ENCODE assay signal across 1 cellular context in the genomic region with DNA sequence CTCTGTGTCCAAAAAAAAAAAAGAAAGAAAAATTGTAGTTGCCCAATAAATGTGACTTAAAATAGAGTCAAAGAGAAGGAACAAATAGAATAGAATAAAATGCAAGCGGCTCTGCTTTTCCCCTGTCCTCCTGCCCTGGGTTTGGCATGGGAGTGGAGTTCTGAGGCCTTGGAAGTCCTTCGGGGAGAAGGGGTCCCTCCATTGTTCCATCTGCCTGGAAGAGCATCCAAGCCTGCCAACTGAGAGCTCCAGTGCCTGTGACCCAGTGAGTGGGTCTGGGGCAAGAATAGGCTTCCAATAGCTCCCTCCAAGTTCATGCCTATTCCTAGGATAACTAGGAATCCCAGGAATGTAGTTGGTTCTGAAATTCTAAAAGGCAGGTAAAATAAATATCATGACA.
TF ChIP-seq lines count a peak whose summit lies in the region.

No MANE protein-coding gene starts in this region.

TF ChIP-seq in GM23338, 12 proteins besides CTCF, POLR2A, EP300 and RAD21 (continued from another document):
- TF ChIP-seq, protein P1, sequence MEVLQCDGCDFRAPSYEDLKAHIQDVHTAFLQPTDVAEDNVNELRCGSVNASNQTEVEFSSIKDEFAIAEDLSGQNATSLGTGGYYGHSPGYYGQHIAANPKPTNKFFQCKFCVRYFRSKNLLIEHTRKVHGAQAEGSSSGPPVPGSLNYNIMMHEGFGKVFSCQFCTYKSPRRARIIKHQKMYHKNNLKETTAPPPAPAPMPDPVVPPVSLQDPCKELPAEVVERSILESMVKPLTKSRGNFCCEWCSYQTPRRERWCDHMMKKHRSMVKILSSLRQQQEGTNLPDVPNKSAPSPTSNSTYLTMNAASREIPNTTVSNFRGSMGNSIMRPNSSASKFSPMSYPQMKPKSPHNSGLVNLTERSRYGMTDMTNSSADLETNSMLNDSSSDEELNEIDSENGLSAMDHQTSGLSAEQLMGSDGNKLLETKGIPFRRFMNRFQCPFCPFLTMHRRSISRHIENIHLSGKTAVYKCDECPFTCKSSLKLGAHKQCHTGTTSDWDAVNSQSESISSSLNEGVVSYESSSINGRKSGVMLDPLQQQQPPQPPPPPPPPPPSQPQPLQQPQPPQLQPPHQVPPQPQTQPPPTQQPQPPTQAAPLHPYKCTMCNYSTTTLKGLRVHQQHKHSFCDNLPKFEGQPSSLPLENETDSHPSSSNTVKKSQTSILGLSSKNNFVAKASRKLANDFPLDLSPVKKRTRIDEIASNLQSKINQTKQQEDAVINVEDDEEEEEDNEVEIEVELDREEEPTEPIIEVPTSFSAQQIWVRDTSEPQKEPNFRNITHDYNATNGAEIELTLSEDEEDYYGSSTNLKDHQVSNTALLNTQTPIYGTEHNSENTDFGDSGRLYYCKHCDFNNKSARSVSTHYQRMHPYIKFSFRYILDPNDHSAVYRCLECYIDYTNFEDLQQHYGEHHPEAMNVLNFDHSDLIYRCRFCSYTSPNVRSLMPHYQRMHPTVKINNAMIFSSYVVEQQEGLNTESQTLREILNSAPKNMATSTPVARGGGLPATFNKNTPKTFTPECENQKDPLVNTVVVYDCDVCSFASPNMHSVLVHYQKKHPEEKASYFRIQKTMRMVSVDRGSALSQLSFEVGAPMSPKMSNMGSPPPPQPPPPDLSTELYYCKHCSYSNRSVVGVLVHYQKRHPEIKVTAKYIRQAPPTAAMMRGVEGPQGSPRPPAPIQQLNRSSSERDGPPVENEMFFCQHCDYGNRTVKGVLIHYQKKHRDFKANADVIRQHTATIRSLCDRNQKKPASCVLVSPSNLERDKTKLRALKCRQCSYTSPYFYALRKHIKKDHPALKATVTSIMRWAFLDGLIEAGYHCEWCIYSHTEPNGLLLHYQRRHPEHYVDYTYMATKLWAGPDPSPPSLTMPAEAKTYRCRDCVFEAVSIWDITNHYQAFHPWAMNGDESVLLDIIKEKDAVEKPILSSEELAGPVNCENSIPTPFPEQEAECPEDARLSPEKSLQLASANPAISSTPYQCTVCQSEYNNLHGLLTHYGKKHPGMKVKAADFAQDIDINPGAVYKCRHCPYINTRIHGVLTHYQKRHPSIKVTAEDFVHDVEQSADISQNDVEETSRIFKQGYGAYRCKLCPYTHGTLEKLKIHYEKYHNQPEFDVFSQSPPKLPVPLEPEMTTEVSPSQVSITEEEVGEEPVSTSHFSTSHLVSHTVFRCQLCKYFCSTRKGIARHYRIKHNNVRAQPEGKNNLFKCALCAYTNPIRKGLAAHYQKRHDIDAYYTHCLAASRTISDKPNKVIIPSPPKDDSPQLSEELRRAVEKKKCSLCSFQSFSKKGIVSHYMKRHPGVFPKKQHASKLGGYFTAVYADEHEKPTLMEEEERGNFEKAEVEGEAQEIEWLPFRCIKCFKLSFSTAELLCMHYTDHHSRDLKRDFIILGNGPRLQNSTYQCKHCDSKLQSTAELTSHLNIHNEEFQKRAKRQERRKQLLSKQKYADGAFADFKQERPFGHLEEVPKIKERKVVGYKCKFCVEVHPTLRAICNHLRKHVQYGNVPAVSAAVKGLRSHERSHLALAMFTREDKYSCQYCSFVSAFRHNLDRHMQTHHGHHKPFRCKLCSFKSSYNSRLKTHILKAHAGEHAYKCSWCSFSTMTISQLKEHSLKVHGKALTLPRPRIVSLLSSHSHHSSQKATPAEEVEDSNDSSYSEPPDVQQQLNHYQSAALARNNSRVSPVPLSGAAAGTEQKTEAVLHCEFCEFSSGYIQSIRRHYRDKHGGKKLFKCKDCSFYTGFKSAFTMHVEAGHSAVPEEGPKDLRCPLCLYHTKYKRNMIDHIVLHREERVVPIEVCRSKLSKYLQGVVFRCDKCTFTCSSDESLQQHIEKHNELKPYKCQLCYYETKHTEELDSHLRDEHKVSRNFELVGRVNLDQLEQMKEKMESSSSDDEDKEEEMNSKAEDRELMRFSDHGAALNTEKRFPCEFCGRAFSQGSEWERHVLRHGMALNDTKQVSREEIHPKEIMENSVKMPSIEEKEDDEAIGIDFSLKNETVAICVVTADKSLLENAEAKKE (CRISPR knock-in tag; IDR thresholded peaks at IDR 0.05) = no peak
- TF ChIP-seq, protein P2, sequence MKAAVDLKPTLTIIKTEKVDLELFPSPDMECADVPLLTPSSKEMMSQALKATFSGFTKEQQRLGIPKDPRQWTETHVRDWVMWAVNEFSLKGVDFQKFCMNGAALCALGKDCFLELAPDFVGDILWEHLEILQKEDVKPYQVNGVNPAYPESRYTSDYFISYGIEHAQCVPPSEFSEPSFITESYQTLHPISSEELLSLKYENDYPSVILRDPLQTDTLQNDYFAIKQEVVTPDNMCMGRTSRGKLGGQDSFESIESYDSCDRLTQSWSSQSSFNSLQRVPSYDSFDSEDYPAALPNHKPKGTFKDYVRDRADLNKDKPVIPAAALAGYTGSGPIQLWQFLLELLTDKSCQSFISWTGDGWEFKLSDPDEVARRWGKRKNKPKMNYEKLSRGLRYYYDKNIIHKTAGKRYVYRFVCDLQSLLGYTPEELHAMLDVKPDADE (IDR thresholded peaks at IDR 0.05) = no peak
- TF ChIP-seq, protein P3, sequence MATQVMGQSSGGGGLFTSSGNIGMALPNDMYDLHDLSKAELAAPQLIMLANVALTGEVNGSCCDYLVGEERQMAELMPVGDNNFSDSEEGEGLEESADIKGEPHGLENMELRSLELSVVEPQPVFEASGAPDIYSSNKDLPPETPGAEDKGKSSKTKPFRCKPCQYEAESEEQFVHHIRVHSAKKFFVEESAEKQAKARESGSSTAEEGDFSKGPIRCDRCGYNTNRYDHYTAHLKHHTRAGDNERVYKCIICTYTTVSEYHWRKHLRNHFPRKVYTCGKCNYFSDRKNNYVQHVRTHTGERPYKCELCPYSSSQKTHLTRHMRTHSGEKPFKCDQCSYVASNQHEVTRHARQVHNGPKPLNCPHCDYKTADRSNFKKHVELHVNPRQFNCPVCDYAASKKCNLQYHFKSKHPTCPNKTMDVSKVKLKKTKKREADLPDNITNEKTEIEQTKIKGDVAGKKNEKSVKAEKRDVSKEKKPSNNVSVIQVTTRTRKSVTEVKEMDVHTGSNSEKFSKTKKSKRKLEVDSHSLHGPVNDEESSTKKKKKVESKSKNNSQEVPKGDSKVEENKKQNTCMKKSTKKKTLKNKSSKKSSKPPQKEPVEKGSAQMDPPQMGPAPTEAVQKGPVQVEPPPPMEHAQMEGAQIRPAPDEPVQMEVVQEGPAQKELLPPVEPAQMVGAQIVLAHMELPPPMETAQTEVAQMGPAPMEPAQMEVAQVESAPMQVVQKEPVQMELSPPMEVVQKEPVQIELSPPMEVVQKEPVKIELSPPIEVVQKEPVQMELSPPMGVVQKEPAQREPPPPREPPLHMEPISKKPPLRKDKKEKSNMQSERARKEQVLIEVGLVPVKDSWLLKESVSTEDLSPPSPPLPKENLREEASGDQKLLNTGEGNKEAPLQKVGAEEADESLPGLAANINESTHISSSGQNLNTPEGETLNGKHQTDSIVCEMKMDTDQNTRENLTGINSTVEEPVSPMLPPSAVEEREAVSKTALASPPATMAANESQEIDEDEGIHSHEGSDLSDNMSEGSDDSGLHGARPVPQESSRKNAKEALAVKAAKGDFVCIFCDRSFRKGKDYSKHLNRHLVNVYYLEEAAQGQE (IDR thresholded peaks at IDR 0.05; ENCODE audit: unreplicated experiment) = no peak
